1 cellular context compared by ENCODE assay signal in genomic region chr3:60528651-60529050, GRCh38.
TF ChIP-seq lines count a peak whose summit lies in the region.

No MANE protein-coding gene starts in this region.

TF ChIP-seq in GM12878, 131 proteins besides CTCF, POLR2A, EP300 and RAD21 (continued from another document):
- no peak for TF ChIP-seq ZBTB33 (IDR thresholded peaks at IDR 0.05)
- no peak for TF ChIP-seq IRF4 (IDR thresholded peaks at IDR 0.05; ENCODE audit: low read depth, low read length)
- no peak for TF ChIP-seq MEF2A (IDR thresholded peaks at IDR 0.05; ENCODE audit: insufficient read depth, low read depth, low read length)
- TF ChIP-seq ESRRA (IDR thresholded peaks at IDR 0.05; ENCODE audit: low read length) = no peak
